In the genomic region with DNA sequence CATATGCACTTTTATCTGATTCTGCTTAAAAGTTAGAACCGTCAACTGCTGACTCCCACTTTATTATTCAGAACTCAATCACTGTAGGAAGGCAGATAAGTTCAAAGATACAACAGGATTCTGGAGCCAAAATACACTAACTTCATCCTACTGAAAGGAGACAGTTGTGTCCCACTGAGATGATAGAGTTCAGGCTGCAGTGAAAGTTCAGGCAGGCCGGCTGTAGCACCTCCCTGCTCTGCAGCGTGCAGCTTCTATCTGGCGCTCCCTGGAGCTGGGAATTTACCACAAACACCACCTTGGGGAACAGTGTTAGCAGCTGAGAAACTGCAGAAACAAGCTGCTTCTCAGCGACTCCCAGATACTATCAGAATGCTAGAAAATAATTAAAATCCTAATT, we compare ENCODE assay signal across 13 cellular contexts. TPM values are rescaled to one million over a fixed set of nuclear protein-coding genes. Genes with fewer than 3 reads are reported as not detected.
DNase-seq lines count a peak whose midpoint lies in the region; ATAC-seq, FAIRE-seq and TF ChIP-seq lines count a peak whose summit lies in the region.
"Had no signal": no experiment of that assay in that cellular context is flagged by ENCODE, and none has a peak within 500 bp of the region (broad histone marks: within the 10 kb centered on the region; RNA-seq: fewer than 3 reads in every experiment).

No MANE protein-coding gene starts in this region.

- no peak for FAIRE-seq in A549 (lab: Jason Lieb, UNC)

- TF ChIP-seq EP300 in A549 (IDR thresholded peaks at IDR 0.05): no peak

- H3K27me3 Mint-ChIP-seq in T-cell: no peaks in the 10 kb centered on the region
- H3K27me3 Mint-ChIP-seq: progenitor cell of endocrine pancreas had no signal

- 43% methylated on average over 5 of the region's 5 CpGs for WGBS in A549 (ENCODE audit: missing lambda C conversion rate)
- 51 to 57% methylated on average over 5 of the region's 5 CpGs for WGBS in thyroid gland, 2 donors

- peaks cover 0 to 4% (median 3%) of the 10 kb centered on the region in 3 donors for H3K9me3 Mint-ChIP-seq in T-cell
- H3K9me3 Mint-ChIP-seq: CD8-positive, alpha-beta T cell had no signal

- POLR2A ChIA-PET in A549 (lab: Yijun Ruan, JAX): no interaction called here
- POLR2A ChIA-PET in T-cell (lab: Charles Lee): no interaction called here

- intact Hi-C loops in thyroid gland (cut with DNase I): no loop called here

- no peaks in the 10 kb centered on the region for H3K36me3 Mint-ChIP-seq in T-cell
- H3K36me3 Mint-ChIP-seq: CD8-positive, alpha-beta T cell had no signal

- DNase-seq in A549 (ENCODE audit: low read depth in 1 of 2, low spot score in 1 of 2) (peak in 1 of 2 experiments; percentile 29), HAP-1 (ENCODE audit: low spot score in 2 of 2) (peak; percentile 41 to 57), brain pericyte (ENCODE audit: low read depth, low spot score) (peak; percentile 78), kidney epithelial cell (ENCODE audit: low read depth) (no peak), T-cell (no peak), thyroid gland (no peak), NAMALWA (ENCODE audit: low spot score) (no peak)
- DNase-seq: CD8-positive, alpha-beta T cell; cerebellar nuclear complex; NCI-H2171 treated with DMSO at 0.1 percent for 48 hours had no signal

- H3K4me1 Mint-ChIP-seq in T-cell: no peaks in the 10 kb centered on the region

- no peak overlapping the region for H3K4me3 Mint-ChIP-seq in T-cell
- H3K4me3 Mint-ChIP-seq: CD8-positive, alpha-beta T cell had no signal

- TF ChIP-seq POLR2A in A549 (IDR thresholded peaks at IDR 0.05; ENCODE audit: low read length) (no peak), thyroid gland (IDR thresholded peaks at IDR 0.05) (no peak)

- H3K4me2 ChIP-seq in A549: no peak overlapping the region

- H3K27me3 ChIP-seq in HAP-1 (ENCODE audit: low read depth): no peaks in the 10 kb centered on the region
- H3K27me3 ChIP-seq in kidney epithelial cell (ENCODE audit: control insufficient read depth, insufficient read depth, low read length): no peaks in the 10 kb centered on the region
- H3K27me3 ChIP-seq in thyroid gland: no peaks in the 10 kb centered on the region

- no peak overlapping the region for H3K27ac ChIP-seq in A549
- no peak overlapping the region for H3K27ac ChIP-seq in thyroid gland
- H3K27ac ChIP-seq: HL-60 had no signal

- H3K9me3 ChIP-seq in A549 (no peaks in the 10 kb centered on the region), HAP-1 (no peaks in the 10 kb centered on the region), thyroid gland (no peaks in the 10 kb centered on the region)

- H3K4me3 ChIP-seq in A549 (no peak overlapping the region), HAP-1 (no peak overlapping the region), kidney epithelial cell (ENCODE audit: low read depth, low read length) (no peak overlapping the region), thyroid gland (replicated peaks in 1 of 3) (no peak overlapping the region)

- CTCF ChIA-PET in A549 (lab: Yijun Ruan, JAX) (interaction anchor here (1.0 kb wide), 1 partner anchor 9 kb away, joined by 3 read pairs; no protein-coding TSS in a partner anchor), T-cell (lab: Charles Lee) (no interaction called here)

- H3K36me3 ChIP-seq in HAP-1 (replicated peaks) (no peaks in the 10 kb centered on the region), kidney epithelial cell (ENCODE audit: control insufficient read depth, insufficient read depth, low read length) (no peaks in the 10 kb centered on the region), thyroid gland (no peaks in the 10 kb centered on the region)

- peak; percentile 87 to 88 for ATAC-seq in A549
- ATAC-seq in GM18870 (IDR thresholded peaks at IDR 0.05; ENCODE audit: unreplicated experiment): no peak
- ATAC-seq in T-cell (replicated peaks in 1 of 4): no peak
- ATAC-seq: CD8-positive, alpha-beta T cell had no signal

- TF ChIP-seq CTCF in A549 (IDR thresholded peaks at IDR 0.05) (no peak), kidney epithelial cell (IDR thresholded peaks at IDR 0.05; ENCODE audit: insufficient read depth, low read length, poor library complexity, severe bottlenecking) (peak; percentile 11), thyroid gland (IDR thresholded peaks at IDR 0.05) (no peak)

- no peak overlapping the region for H3K27ac Mint-ChIP-seq in T-cell
- H3K27ac Mint-ChIP-seq: CD8-positive, alpha-beta T cell had no signal

- H3K4me1 ChIP-seq in A549 (no peaks in the 10 kb centered on the region), HAP-1 (peaks cover 8% of the 10 kb centered on the region), thyroid gland (no peaks in the 10 kb centered on the region)

- peak; percentile 14 to 21; a peak in 1 of 5 replicates for TF ChIP-seq RAD21 in A549 (conservative IDR thresholded peaks at IDR 0.05 in 1 of 2, IDR thresholded peaks at IDR 0.05 in 1 of 2)

- in situ Hi-C loops in HAP-1 (cut with MboI; ENCODE audit: low sequenced_read_pairs): loop anchor here (25.0 kb wide), 1 partner anchor 380 kb away; no protein-coding TSS in a partner anchor

TF ChIP-seq in A549, 52 proteins besides CTCF, POLR2A, EP300 and RAD21:
- TF ChIP-seq CHD2 (IDR thresholded peaks at IDR 0.05; ENCODE audit: low read length, partially characterized antibody): no peak
- no peak for TF ChIP-seq SREBF2 (IDR thresholded peaks at IDR 0.05)
- TF ChIP-seq POLR2AphosphoS2 (conservative IDR thresholded peaks at IDR 0.05; ENCODE audit: low read length): no peak
- TF ChIP-seq RNF2 (IDR thresholded peaks at IDR 0.05; ENCODE audit: borderline replicate concordance, low read depth): no peak
- TF ChIP-seq, protein P1, sequence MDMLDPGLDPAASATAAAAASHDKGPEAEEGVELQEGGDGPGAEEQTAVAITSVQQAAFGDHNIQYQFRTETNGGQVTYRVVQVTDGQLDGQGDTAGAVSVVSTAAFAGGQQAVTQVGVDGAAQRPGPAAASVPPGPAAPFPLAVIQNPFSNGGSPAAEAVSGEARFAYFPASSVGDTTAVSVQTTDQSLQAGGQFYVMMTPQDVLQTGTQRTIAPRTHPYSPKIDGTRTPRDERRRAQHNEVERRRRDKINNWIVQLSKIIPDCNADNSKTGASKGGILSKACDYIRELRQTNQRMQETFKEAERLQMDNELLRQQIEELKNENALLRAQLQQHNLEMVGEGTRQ (IDR thresholded peaks at IDR 0.05): no peak
- no peak for TF ChIP-seq KDM1A (IDR thresholded peaks at IDR 0.05; ENCODE audit: low read depth)
- no peak for TF ChIP-seq HOXB13 (CRISPR knock-in tag; IDR thresholded peaks at IDR 0.05; ENCODE audit: low read depth)
- TF ChIP-seq FOXS1 (CRISPR knock-in tag; IDR thresholded peaks at IDR 0.05): no peak
- TF ChIP-seq ZNF302 (CRISPR knock-in tag; IDR thresholded peaks at IDR 0.05): no peak
- TF ChIP-seq BHLHE40 (IDR thresholded peaks at IDR 0.05; ENCODE audit: low read depth, low read length): no peak
- no peak for TF ChIP-seq GATA3 (IDR thresholded peaks at IDR 0.05; ENCODE audit: borderline replicate concordance)
- no peak for TF ChIP-seq CHD4 (IDR thresholded peaks at IDR 0.05; ENCODE audit: borderline replicate concordance)
- TF ChIP-seq NPAS2 (CRISPR knock-in tag; IDR thresholded peaks at IDR 0.05; ENCODE audit: borderline replicate concordance): no peak

RNA-seq across cellular contexts. Expression of a gene that starts 52.5 kb away (rescaled TPM):
- polyA plus RNA-seq in A549 (2011; rRNA removed): 6.7 and 11.9 TPM in 2 replicates
- 3.0 and 3.4 TPM in 2 replicates for polyA plus RNA-seq in A549 (2012; cell fraction: cytosol; rRNA removed)
- polyA plus RNA-seq in A549 (2012; cell fraction: nucleus; rRNA removed): 2.6 and 3.1 TPM in 2 replicates
- polyA plus RNA-seq in A549 (2017; fragmentation: RNase III; extraction: RNeasy Plus Mini Kit Qiagen cat#74134 plus additional on column Dnase treatment): 8.1 to 8.5 TPM (median 8.2 TPM) in 3 replicates
- 4.6 and 5.4 TPM in 2 replicates for polyA minus RNA-seq in A549 (2011; rRNA and poly(A)+ RNA removed)
- total RNA-seq in kidney epithelial cell: 3.8 and 4.1 TPM in 2 replicates
- 1 to 10 TPM in 1 of 5 donors, under 1 TPM in 4; 0.08 to 1.1 (median 0.13) TPM for total RNA-seq in T-cell
- 10 to 100 TPM in 3 of 4 donors, 1 to 10 TPM in 1; 10.0 to 16.1 (median 12.2) TPM for total RNA-seq in thyroid gland
- total RNA-seq: CD8-positive, alpha-beta T cell had no signal

Comparison
In these comparisons a context has a peak if more than half of its experiments do, and no peak if none do; other contexts are left out.
1. ATAC-seq: peak in A549 (2 of 2); none in GM18870 (single experiment) and T-cell (0 of 4).
2. DNase-seq: peak in HAP-1 (2 of 2) and brain pericyte (single experiment); none in kidney epithelial cell (single experiment), T-cell (0 of 34), thyroid gland (0 of 2) and NAMALWA (single experiment).